ENCODE assay signal across 8 cellular contexts in genomic region chr1:9413877-9414213, GRCh38.
DNase-seq lines count a peak whose midpoint lies in the region; ATAC-seq and TF ChIP-seq lines count a peak whose summit lies in the region.

No MANE protein-coding gene starts in this region.

- H3K4me3 ChIP-seq in adipocyte (ENCODE audit: low read length): peak overlapping the region; percentile 53
- H3K4me3 ChIP-seq in lower lobe of right lung: no peak overlapping the region
- peak overlapping the region in 1 of 2 donors; percentile 2 for H3K4me3 ChIP-seq in vagina

- no peak for TF ChIP-seq POLR2A in vagina (IDR thresholded peaks at IDR 0.05)

- H3K9ac ChIP-seq in adipocyte (ENCODE audit: low read length): peak overlapping the region; percentile 80

- DNase-seq in activated T-cell treated with anti-CD3 and anti-CD28 coated beads, Interleukin-2, amount 50 U/mL, for 72 hours: no peak
- DNase-seq in activated T-cell treated with anti-CD3 and anti-CD28 coated beads for 4 hours (no peak), adipocyte (ENCODE audit: low read depth) (peak; percentile 72), lower lobe of right lung (no peak), vagina (ENCODE audit: extremely low spot score in 2 of 2) (no peak)
- no peak for DNase-seq in activated T-cell treated with anti-CD3 and anti-CD28 coated beads, Interleukin-2, amount 50 U/mL, for 48 hours

- intact Hi-C loops in lower lobe of right lung (cut with DNase I) (no loop called here), vagina (cut with DNase I) (loop anchor here (5.0 kb wide), 1 partner anchor 37 kb away; no protein-coding TSS in a partner anchor)

- H3K36me3 ChIP-seq in adipocyte (ENCODE audit: control insufficient read depth, insufficient read depth, low read length, severe bottlenecking) (no peaks in the 10 kb centered on the region), lower lobe of right lung (no peaks in the 10 kb centered on the region), vagina (no peaks in the 10 kb centered on the region)

- no peak for ATAC-seq in activated T-cell treated with anti-CD3 and anti-CD28 coated beads, Interleukin-2, amount 50 U/mL, for 72 hours (replicated peaks in 1 of 2)
- ATAC-seq in lower lobe of right lung (peak; percentile 50 to 53), GM21723 (IDR thresholded peaks at IDR 0.05; ENCODE audit: unreplicated experiment) (no peak), HG03432 (IDR thresholded peaks at IDR 0.05; ENCODE audit: unreplicated experiment) (no peak)

- no peaks in the 10 kb centered on the region for H3K9me3 ChIP-seq in adipocyte (ENCODE audit: control insufficient read depth, low read length)
- no peaks in the 10 kb centered on the region for H3K9me3 ChIP-seq in lower lobe of right lung
- no peaks in the 10 kb centered on the region for H3K9me3 ChIP-seq in vagina

- H3K27ac ChIP-seq in lower lobe of right lung: peak overlapping the region; percentile 79
- H3K27ac ChIP-seq in vagina: peak overlapping the region; percentile 90

- no peaks in the 10 kb centered on the region for H3K27me3 Mint-ChIP-seq in activated T-cell treated with anti-CD3 and anti-CD28 coated beads, Interleukin-2, amount 50 U/mL, for 72 hours (ENCODE audit: low read depth)

- H3K27ac Mint-ChIP-seq in activated T-cell treated with anti-CD3 and anti-CD28 coated beads, Interleukin-2, amount 50 U/mL, for 72 hours: no peak overlapping the region

- H3K27me3 ChIP-seq in adipocyte (replicated peaks; ENCODE audit: control insufficient read depth, insufficient read depth, low read length) (peaks cover 4% of the 10 kb centered on the region), lower lobe of right lung (ENCODE audit: low read depth) (no peaks in the 10 kb centered on the region), vagina (no peaks in the 10 kb centered on the region)

- H3K4me1 ChIP-seq in adipocyte (ENCODE audit: control insufficient read depth, insufficient read depth, low read length) (peaks cover 33% of the 10 kb centered on the region), lower lobe of right lung (peaks cover 30% of the 10 kb centered on the region), vagina (peaks cover 32% of the 10 kb centered on the region)

- H3K9me3 Mint-ChIP-seq in activated T-cell treated with anti-CD3 and anti-CD28 coated beads, Interleukin-2, amount 50 U/mL, for 72 hours: peaks cover 3% of the 10 kb centered on the region in 2 donors

- TF ChIP-seq CTCF in lower lobe of right lung (IDR thresholded peaks at IDR 0.05) (no peak), vagina (IDR thresholded peaks at IDR 0.05) (no peak)

- peaks cover 61% of the 10 kb centered on the region for H3K4me1 Mint-ChIP-seq in activated T-cell treated with anti-CD3 and anti-CD28 coated beads, Interleukin-2, amount 50 U/mL, for 72 hours (ENCODE audit: low read depth)

- peaks cover 3 to 5% of the 10 kb centered on the region in 2 donors for H3K36me3 Mint-ChIP-seq in activated T-cell treated with anti-CD3 and anti-CD28 coated beads, Interleukin-2, amount 50 U/mL, for 72 hours (ENCODE audit: insufficient read depth in 2 of 2)

- H3K4me3 Mint-ChIP-seq in activated T-cell treated with anti-CD3 and anti-CD28 coated beads, Interleukin-2, amount 50 U/mL, for 72 hours: peak overlapping the region; percentile 66 to 71

Comparison
In these comparisons a context has a peak if more than half of its experiments do, and no peak if none do; other contexts are left out.
1. ATAC-seq: peak in lower lobe of right lung (2 of 2); none in activated T-cell treated with anti-CD3 and anti-CD28 coated beads, Interleukin-2, amount 50 U/mL, for 72 hours (0 of 2), GM21723 (single experiment) and HG03432 (single experiment).